In genomic region chr18:3454365-3455089, GRCh38 we compare ENCODE assay signal across 8 cellular contexts. TPM values are rescaled to one million over a fixed set of nuclear protein-coding genes. Genes with fewer than 3 reads are reported as not detected.
DNase-seq lines count a peak whose midpoint lies in the region; ATAC-seq and TF ChIP-seq lines count a peak whose summit lies in the region.

No MANE protein-coding gene starts in this region.

- H3K9me3 ChIP-seq in A673 (ENCODE audit: low read depth, low read length, poor library complexity, severe bottlenecking): peaks cover 4% of the 10 kb centered on the region

- H3K36me3 ChIP-seq in A673 (ENCODE audit: insufficient read depth, low read length, poor library complexity, severe bottlenecking): peaks cover 39% of the 10 kb centered on the region

- peak; percentile 87 for DNase-seq in A673 (ENCODE audit: low spot score)
- DNase-seq in Daoy (ENCODE audit: low read depth): peak; percentile 29
- DNase-seq in NCI-H146 (lab: John Stamatoyannopoulos, UW): peak; percentile 5
- DNase-seq in activated B cell treated with CpG ODN at 0.5 μM for 24 hours: no peak
- DNase-seq in fibroblast of villous mesenchyme (ENCODE audit: low read depth): peak; percentile 85
- no peak for DNase-seq in progenitor cell of endocrine pancreas (ENCODE audit: low spot score, unreplicated experiment)
- no peak for DNase-seq in middle frontal gyrus (ENCODE audit: extremely low spot score, low spot score)
- no peak for DNase-seq in activated CD8-positive, alpha-beta memory T cell treated with anti-CD3 and anti-CD28 coated beads, Interleukin-2, amount 50 U/mL, for 48 hours

- peaks cover 38% of the 10 kb centered on the region for H3K4me1 ChIP-seq in A673 (ENCODE audit: insufficient read depth, low read length, poor library complexity, severe bottlenecking)

- H3K27me3 Mint-ChIP-seq in activated B cell treated with CpG ODN at 0.5 μM for 24 hours (no peaks in the 10 kb centered on the region), progenitor cell of endocrine pancreas (no peaks in the 10 kb centered on the region)

- CTCF ChIA-PET in A673 (lab: Charles Lee) (interaction anchor here (0.7 to 1.7 kb wide), 5 partner anchors 27 to 210 kb away, joined by 3 to 11 read pairs (median 4); no protein-coding TSS in a partner anchor), activated B cell treated with CpG ODN at 0.5 μM for 24 hours (lab: Charles Lee) (interaction anchor here (0.7 to 5.4 kb wide), 38 partner anchors 8 to 460 kb away, joined by 3 to 81 read pairs (median 4); no protein-coding TSS in a partner anchor)

- intact Hi-C loops in A673 (cut with micrococcal nuclease; ENCODE audit: unreplicated experiment): loop anchor here (2.0 to 10.0 kb wide), 4 partner anchors 212 to 548 kb away; no protein-coding TSS in a partner anchor
- intact Hi-C loops in activated B cell treated with CpG ODN at 0.5 μM for 24 hours (cut with micrococcal nuclease): loop anchor here (1.0 to 5.0 kb wide), 11 partner anchors 52 to 812 kb away; partner anchors contain the start of gene MYL12B

- H3K27me3 ChIP-seq in A673 (replicated peaks; ENCODE audit: insufficient read depth, low read depth, low read length, poor library complexity): no peaks in the 10 kb centered on the region

- peak overlapping the region; percentile 91 for H3K4me3 ChIP-seq in A673 (ENCODE audit: low read depth, low read length, poor library complexity, severe bottlenecking)
- peak overlapping the region; percentile 99 for H3K4me3 ChIP-seq in fibroblast of villous mesenchyme (ENCODE audit: low read depth, low read length)

- H3K4me3 Mint-ChIP-seq in activated B cell treated with CpG ODN at 0.5 μM for 24 hours: peak overlapping the region; percentile 93
- H3K4me3 Mint-ChIP-seq in progenitor cell of endocrine pancreas (ENCODE audit: low read depth): peak overlapping the region; percentile 96

- H3K4me1 Mint-ChIP-seq in activated B cell treated with CpG ODN at 0.5 μM for 24 hours (peaks cover 57% of the 10 kb centered on the region), progenitor cell of endocrine pancreas (ENCODE audit: low read depth) (peaks cover 62% of the 10 kb centered on the region)

- H3K9me3 Mint-ChIP-seq in activated B cell treated with CpG ODN at 0.5 μM for 24 hours (no peaks in the 10 kb centered on the region), progenitor cell of endocrine pancreas (ENCODE audit: low read depth) (no peaks in the 10 kb centered on the region)

- BruUV-seq in A673 (replicated peaks; lab: Mats Ljungman, UMichigan): no TSS peak

- TF ChIP-seq CTCF in A673 (conservative IDR thresholded peaks at IDR 0.05; ENCODE audit: low read depth, low read length): peak; percentile 78
- no peak for TF ChIP-seq CTCF in activated B cell treated with CpG ODN at 0.5 μM for 24 hours (IDR thresholded peaks at IDR 0.05)
- TF ChIP-seq CTCF in fibroblast of villous mesenchyme (IDR thresholded peaks at IDR 0.05; ENCODE audit: insufficient read depth, low read depth, low read length): peak; percentile 70
- TF ChIP-seq CTCF in progenitor cell of endocrine pancreas (IDR thresholded peaks at IDR 0.05; ENCODE audit: unreplicated experiment): peak; percentile 78

- peaks cover 61% of the 10 kb centered on the region for H3K36me3 Mint-ChIP-seq in activated B cell treated with CpG ODN at 0.5 μM for 24 hours (ENCODE audit: low read depth)
- H3K36me3 Mint-ChIP-seq in progenitor cell of endocrine pancreas (ENCODE audit: insufficient read depth): peaks cover 26% of the 10 kb centered on the region

- H3K27ac Mint-ChIP-seq in activated B cell treated with CpG ODN at 0.5 μM for 24 hours (peak overlapping the region; percentile 95), progenitor cell of endocrine pancreas (peak overlapping the region; percentile 98)

- POLR2A ChIA-PET in A673 (lab: Charles Lee; ENCODE audit: low non-redundant PET): interaction anchor here (0.6 to 1.7 kb wide), 5 partner anchors 149 to 359 kb away, joined by 3 to 7 read pairs (median 4); no protein-coding TSS in a partner anchor
- POLR2A ChIA-PET in activated B cell treated with CpG ODN at 0.5 μM for 24 hours (lab: Charles Lee): interaction anchor here (0.6 to 10.3 kb wide), 14 partner anchors 26 to 212 kb away, joined by 3 to 432 read pairs (median 9); no protein-coding TSS in a partner anchor

- ATAC-seq in activated B cell treated with CpG ODN at 0.5 μM for 24 hours (ENCODE audit: low read depth): no peak

- H3K27ac ChIP-seq in A673 (ENCODE audit: low read depth, low read length, poor library complexity, severe bottlenecking): peak overlapping the region; percentile 96

RNA-seq across cellular contexts. Expression of gene TGIF1, which starts 4.6 kb away (rescaled TPM):
- total RNA-seq in A673 (2021): 86.9 and 98.3 TPM in 2 replicates
- 48.0 and 83.6 TPM in 2 replicates for total RNA-seq in Daoy (2014; rRNA removed; shearing (Covaris generic))
- 76.3 and 90.3 TPM in 2 replicates for total RNA-seq in activated B cell treated with CpG ODN at 0.5 μM for 24 hours
- total RNA-seq in fibroblast of villous mesenchyme: 114 and 136 TPM in 2 replicates
- total RNA-seq in progenitor cell of endocrine pancreas: 111 and 112 TPM in 2 replicates

Comparison
In these comparisons a context has a peak if more than half of its experiments do, and no peak if none do; other contexts are left out.
1. DNase-seq: peak in A673 (single experiment), Daoy (single experiment), NCI-H146 (single experiment) and fibroblast of villous mesenchyme (single experiment); none in activated B cell treated with CpG ODN at 0.5 μM for 24 hours (single experiment), progenitor cell of endocrine pancreas (single experiment), middle frontal gyrus (single experiment) and activated CD8-positive, alpha-beta memory T cell treated with anti-CD3 and anti-CD28 coated beads, Interleukin-2, amount 50 U/mL, for 48 hours (single experiment).